ENCODE assay signal across 16 cellular contexts in genomic region chr1:3410435-3410915, GRCh38. TPM values are rescaled to one million over a fixed set of nuclear protein-coding genes. Genes with fewer than 3 reads are reported as not detected.
DNase-seq lines count a peak whose midpoint lies in the region; TF ChIP-seq lines count a peak whose summit lies in the region.
"Had no signal": no experiment of that assay in that cellular context is flagged by ENCODE, and none has a peak within 500 bp of the region (broad histone marks: within the 10 kb centered on the region; RNA-seq: fewer than 3 reads in every experiment).

No MANE protein-coding gene starts in this region.

- TF ChIP-seq CTCF in A673 (conservative IDR thresholded peaks at IDR 0.05; ENCODE audit: low read depth, low read length) (0 out of 2 replicates have a peak, but pooled peaks have one; percentile 0), LNCAP (IDR thresholded peaks at IDR 0.05) (peak; percentile 21), VCaP (conservative IDR thresholded peaks at IDR 0.05) (peak; percentile 57), progenitor cell of endocrine pancreas (IDR thresholded peaks at IDR 0.05; ENCODE audit: unreplicated experiment) (no peak)

- no peaks in the 10 kb centered on the region for H3K4me1 ChIP-seq in A673 (ENCODE audit: insufficient read depth, low read length, poor library complexity, severe bottlenecking)

- CTCF ChIA-PET in A673 (lab: Charles Lee): no interaction called here

- H3K4me3 Mint-ChIP-seq in progenitor cell of endocrine pancreas (ENCODE audit: low read depth): no peak overlapping the region
- H3K4me3 Mint-ChIP-seq: CD8-positive, alpha-beta T cell; GM23338; T-cell had no signal

- no peaks in the 10 kb centered on the region for H3K27me3 Mint-ChIP-seq in progenitor cell of endocrine pancreas

- no peak overlapping the region for H3K4me3 ChIP-seq in A673 (ENCODE audit: low read depth, low read length, poor library complexity, severe bottlenecking)
- H3K4me3 ChIP-seq: GM23338 had no signal

- H3K36me3 ChIP-seq in A673 (ENCODE audit: insufficient read depth, low read length, poor library complexity, severe bottlenecking): no peaks in the 10 kb centered on the region

- POLR2A ChIA-PET in A673 (lab: Charles Lee; ENCODE audit: low non-redundant PET): no interaction called here

- H3K9me3 Mint-ChIP-seq in progenitor cell of endocrine pancreas (ENCODE audit: low read depth): no peaks in the 10 kb centered on the region
- H3K9me3 Mint-ChIP-seq: CD8-positive, alpha-beta T cell; GM23338; T-cell had no signal

- no peaks in the 10 kb centered on the region for H3K4me1 Mint-ChIP-seq in progenitor cell of endocrine pancreas (ENCODE audit: low read depth)
- H3K4me1 Mint-ChIP-seq: GM23338, T-cell had no signal

- DNase-seq in A673 (ENCODE audit: low spot score): no peak
- DNase-seq in progenitor cell of endocrine pancreas (ENCODE audit: low spot score, unreplicated experiment): no peak
- no peak for DNase-seq in DMS153 treated with DMSO at 0.1 percent for 48 hours (lab: John Stamatoyannopoulos, UW; ENCODE audit: unreplicated experiment)
- no peak for DNase-seq in LoVo (ENCODE audit: low spot score)
- no peak for DNase-seq in activated T-cell treated with anti-CD3 and anti-CD28 coated beads, Interleukin-2, amount 50 U/mL, for 48 hours
- DNase-seq: CD8-positive, alpha-beta T cell; KG1; NCI-H1694 treated with DMSO at 0.1 percent for 48 hours; NCI-H446 treated with DMSO at 0.1 percent for 48 hours; NK-92 treated with Interleukin-12 subunit alpha and Interleukin-12 subunit beta, amount 100 ng/mL, for 24 hours; T-cell had no signal

- peaks cover 12% of the 10 kb centered on the region for H3K36me3 Mint-ChIP-seq in progenitor cell of endocrine pancreas (ENCODE audit: insufficient read depth)
- H3K36me3 Mint-ChIP-seq: CD8-positive, alpha-beta T cell; T-cell had no signal

- no TSS peak for BruUV-seq in A673 (replicated peaks; lab: Mats Ljungman, UMichigan)

- H3K27me3 ChIP-seq in A673 (replicated peaks; ENCODE audit: insufficient read depth, low read depth, low read length, poor library complexity): no peaks in the 10 kb centered on the region

- H3K27ac ChIP-seq in A673 (ENCODE audit: low read depth, low read length, poor library complexity, severe bottlenecking) (no peak overlapping the region), VCaP (no peak overlapping the region)

- intact Hi-C loops in A673 (cut with micrococcal nuclease; ENCODE audit: unreplicated experiment): no loop called here

- H3K9me3 ChIP-seq in A673 (ENCODE audit: low read depth, low read length, poor library complexity, severe bottlenecking): no peaks in the 10 kb centered on the region
- H3K9me3 ChIP-seq: SK-N-SH had no signal

- H3K27ac Mint-ChIP-seq in progenitor cell of endocrine pancreas: peak overlapping the region; percentile 2
- H3K27ac Mint-ChIP-seq: CD8-positive, alpha-beta T cell; GM23338; T-cell had no signal

RNA-seq across cellular contexts. Expression of gene ARHGEF16, which starts 44.0 kb away (rescaled TPM):
- total RNA-seq in A673 (2021) (8.9 and 11.2 TPM in 2 replicates), progenitor cell of endocrine pancreas (60.5 and 63.6 TPM in 2 replicates)
- total RNA-seq: CD8-positive, alpha-beta T cell; OCI-LY7 had no signal
